Comparison of ENCODE assay signal across 2 cellular contexts in the genomic region with DNA sequence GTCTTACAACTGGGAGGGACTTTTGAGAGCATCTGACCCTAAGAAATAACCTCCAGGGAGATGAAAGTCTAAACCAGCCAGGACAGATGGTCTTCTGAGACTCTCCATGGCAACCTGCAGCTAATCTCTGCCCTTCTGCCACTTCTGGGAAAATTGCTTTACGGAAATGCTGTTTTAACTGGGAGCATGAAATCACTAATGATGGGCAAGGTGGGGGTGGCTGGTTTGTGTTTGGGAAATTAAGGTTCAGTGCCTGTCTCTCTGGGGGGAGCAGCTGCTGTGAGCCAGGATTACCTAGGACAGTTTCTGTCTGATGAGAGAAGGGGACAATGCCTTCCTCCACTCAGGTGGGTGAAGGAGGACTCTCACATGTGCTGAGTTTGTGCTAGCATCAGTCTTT.
TF ChIP-seq lines count a peak whose summit lies in the region.

No MANE protein-coding gene starts in this region.

TF ChIP-seq in GM23338, 12 proteins besides CTCF, POLR2A, EP300 and RAD21 (continued from another document):
- TF ChIP-seq, protein P1, sequence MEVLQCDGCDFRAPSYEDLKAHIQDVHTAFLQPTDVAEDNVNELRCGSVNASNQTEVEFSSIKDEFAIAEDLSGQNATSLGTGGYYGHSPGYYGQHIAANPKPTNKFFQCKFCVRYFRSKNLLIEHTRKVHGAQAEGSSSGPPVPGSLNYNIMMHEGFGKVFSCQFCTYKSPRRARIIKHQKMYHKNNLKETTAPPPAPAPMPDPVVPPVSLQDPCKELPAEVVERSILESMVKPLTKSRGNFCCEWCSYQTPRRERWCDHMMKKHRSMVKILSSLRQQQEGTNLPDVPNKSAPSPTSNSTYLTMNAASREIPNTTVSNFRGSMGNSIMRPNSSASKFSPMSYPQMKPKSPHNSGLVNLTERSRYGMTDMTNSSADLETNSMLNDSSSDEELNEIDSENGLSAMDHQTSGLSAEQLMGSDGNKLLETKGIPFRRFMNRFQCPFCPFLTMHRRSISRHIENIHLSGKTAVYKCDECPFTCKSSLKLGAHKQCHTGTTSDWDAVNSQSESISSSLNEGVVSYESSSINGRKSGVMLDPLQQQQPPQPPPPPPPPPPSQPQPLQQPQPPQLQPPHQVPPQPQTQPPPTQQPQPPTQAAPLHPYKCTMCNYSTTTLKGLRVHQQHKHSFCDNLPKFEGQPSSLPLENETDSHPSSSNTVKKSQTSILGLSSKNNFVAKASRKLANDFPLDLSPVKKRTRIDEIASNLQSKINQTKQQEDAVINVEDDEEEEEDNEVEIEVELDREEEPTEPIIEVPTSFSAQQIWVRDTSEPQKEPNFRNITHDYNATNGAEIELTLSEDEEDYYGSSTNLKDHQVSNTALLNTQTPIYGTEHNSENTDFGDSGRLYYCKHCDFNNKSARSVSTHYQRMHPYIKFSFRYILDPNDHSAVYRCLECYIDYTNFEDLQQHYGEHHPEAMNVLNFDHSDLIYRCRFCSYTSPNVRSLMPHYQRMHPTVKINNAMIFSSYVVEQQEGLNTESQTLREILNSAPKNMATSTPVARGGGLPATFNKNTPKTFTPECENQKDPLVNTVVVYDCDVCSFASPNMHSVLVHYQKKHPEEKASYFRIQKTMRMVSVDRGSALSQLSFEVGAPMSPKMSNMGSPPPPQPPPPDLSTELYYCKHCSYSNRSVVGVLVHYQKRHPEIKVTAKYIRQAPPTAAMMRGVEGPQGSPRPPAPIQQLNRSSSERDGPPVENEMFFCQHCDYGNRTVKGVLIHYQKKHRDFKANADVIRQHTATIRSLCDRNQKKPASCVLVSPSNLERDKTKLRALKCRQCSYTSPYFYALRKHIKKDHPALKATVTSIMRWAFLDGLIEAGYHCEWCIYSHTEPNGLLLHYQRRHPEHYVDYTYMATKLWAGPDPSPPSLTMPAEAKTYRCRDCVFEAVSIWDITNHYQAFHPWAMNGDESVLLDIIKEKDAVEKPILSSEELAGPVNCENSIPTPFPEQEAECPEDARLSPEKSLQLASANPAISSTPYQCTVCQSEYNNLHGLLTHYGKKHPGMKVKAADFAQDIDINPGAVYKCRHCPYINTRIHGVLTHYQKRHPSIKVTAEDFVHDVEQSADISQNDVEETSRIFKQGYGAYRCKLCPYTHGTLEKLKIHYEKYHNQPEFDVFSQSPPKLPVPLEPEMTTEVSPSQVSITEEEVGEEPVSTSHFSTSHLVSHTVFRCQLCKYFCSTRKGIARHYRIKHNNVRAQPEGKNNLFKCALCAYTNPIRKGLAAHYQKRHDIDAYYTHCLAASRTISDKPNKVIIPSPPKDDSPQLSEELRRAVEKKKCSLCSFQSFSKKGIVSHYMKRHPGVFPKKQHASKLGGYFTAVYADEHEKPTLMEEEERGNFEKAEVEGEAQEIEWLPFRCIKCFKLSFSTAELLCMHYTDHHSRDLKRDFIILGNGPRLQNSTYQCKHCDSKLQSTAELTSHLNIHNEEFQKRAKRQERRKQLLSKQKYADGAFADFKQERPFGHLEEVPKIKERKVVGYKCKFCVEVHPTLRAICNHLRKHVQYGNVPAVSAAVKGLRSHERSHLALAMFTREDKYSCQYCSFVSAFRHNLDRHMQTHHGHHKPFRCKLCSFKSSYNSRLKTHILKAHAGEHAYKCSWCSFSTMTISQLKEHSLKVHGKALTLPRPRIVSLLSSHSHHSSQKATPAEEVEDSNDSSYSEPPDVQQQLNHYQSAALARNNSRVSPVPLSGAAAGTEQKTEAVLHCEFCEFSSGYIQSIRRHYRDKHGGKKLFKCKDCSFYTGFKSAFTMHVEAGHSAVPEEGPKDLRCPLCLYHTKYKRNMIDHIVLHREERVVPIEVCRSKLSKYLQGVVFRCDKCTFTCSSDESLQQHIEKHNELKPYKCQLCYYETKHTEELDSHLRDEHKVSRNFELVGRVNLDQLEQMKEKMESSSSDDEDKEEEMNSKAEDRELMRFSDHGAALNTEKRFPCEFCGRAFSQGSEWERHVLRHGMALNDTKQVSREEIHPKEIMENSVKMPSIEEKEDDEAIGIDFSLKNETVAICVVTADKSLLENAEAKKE (CRISPR knock-in tag; IDR thresholded peaks at IDR 0.05), result no peak
- TF ChIP-seq, protein P2, sequence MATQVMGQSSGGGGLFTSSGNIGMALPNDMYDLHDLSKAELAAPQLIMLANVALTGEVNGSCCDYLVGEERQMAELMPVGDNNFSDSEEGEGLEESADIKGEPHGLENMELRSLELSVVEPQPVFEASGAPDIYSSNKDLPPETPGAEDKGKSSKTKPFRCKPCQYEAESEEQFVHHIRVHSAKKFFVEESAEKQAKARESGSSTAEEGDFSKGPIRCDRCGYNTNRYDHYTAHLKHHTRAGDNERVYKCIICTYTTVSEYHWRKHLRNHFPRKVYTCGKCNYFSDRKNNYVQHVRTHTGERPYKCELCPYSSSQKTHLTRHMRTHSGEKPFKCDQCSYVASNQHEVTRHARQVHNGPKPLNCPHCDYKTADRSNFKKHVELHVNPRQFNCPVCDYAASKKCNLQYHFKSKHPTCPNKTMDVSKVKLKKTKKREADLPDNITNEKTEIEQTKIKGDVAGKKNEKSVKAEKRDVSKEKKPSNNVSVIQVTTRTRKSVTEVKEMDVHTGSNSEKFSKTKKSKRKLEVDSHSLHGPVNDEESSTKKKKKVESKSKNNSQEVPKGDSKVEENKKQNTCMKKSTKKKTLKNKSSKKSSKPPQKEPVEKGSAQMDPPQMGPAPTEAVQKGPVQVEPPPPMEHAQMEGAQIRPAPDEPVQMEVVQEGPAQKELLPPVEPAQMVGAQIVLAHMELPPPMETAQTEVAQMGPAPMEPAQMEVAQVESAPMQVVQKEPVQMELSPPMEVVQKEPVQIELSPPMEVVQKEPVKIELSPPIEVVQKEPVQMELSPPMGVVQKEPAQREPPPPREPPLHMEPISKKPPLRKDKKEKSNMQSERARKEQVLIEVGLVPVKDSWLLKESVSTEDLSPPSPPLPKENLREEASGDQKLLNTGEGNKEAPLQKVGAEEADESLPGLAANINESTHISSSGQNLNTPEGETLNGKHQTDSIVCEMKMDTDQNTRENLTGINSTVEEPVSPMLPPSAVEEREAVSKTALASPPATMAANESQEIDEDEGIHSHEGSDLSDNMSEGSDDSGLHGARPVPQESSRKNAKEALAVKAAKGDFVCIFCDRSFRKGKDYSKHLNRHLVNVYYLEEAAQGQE (IDR thresholded peaks at IDR 0.05; ENCODE audit: unreplicated experiment), result no peak
- TF ChIP-seq NANOG (IDR thresholded peaks at IDR 0.05; ENCODE audit: borderline replicate concordance) (no peak), EZH2 (IDR thresholded peaks at IDR 0.05; ENCODE audit: low read depth, unreplicated experiment) (no peak), CREB1 (CRISPR knock-in tag; IDR thresholded peaks at IDR 0.05; ENCODE audit: low read depth) (no peak), JUNB (IDR thresholded peaks at IDR 0.05; ENCODE audit: unreplicated experiment) (no peak), POLR2AphosphoS5 (IDR thresholded peaks at IDR 0.05; ENCODE audit: low read depth) (no peak), STAT1 (IDR thresholded peaks at IDR 0.05; ENCODE audit: unreplicated experiment) (no peak)

TF ChIP-seq in WTC11, 78 proteins besides CTCF, POLR2A, EP300 and RAD21 (continued from another document):
- TF ChIP-seq, protein P3, sequence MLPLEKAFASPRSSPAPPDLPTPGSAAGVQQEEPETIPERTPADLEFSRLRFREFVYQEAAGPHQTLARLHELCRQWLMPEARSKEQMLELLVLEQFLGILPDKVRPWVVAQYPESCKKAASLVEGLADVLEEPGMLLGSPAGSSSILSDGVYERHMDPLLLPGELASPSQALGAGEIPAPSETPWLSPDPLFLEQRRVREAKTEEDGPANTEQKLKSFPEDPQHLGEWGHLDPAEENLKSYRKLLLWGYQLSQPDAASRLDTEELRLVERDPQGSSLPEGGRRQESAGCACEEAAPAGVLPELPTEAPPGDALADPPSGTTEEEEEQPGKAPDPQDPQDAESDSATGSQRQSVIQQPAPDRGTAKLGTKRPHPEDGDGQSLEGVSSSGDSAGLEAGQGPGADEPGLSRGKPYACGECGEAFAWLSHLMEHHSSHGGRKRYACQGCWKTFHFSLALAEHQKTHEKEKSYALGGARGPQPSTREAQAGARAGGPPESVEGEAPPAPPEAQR (CRISPR knock-in tag; IDR thresholded peaks at IDR 0.05), result no peak
- TF ChIP-seq, protein P4, sequence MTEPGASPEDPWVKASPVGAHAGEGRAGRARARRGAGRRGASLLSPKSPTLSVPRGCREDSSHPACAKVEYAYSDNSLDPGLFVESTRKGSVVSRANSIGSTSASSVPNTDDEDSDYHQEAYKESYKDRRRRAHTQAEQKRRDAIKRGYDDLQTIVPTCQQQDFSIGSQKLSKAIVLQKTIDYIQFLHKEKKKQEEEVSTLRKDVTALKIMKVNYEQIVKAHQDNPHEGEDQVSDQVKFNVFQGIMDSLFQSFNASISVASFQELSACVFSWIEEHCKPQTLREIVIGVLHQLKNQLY (CRISPR knock-in tag; IDR thresholded peaks at IDR 0.05), result no peak
- TF ChIP-seq HMGA2 (CRISPR knock-in tag; IDR thresholded peaks at IDR 0.05) (no peak), NFE2L1 (CRISPR knock-in tag; IDR thresholded peaks at IDR 0.05) (no peak), ESRRA (CRISPR knock-in tag; IDR thresholded peaks at IDR 0.05; ENCODE audit: borderline replicate concordance) (no peak), TEAD4 (CRISPR knock-in tag; IDR thresholded peaks at IDR 0.05) (no peak), PRRX2 (CRISPR knock-in tag; IDR thresholded peaks at IDR 0.05) (no peak), SP1 (CRISPR knock-in tag; conservative IDR thresholded peaks at IDR 0.05) (no peak)
- TF ChIP-seq, protein P5, sequence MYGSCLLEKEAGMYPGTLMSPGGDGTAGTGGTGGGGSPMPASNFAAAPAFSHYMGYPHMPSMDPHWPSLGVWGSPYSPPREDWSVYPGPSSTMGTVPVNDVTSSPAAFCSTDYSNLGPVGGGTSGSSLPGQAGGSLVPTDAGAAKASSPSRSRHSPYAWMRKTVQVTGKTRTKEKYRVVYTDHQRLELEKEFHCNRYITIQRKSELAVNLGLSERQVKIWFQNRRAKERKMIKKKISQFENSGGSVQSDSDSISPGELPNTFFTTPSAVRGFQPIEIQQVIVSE (CRISPR knock-in tag; IDR thresholded peaks at IDR 0.05; ENCODE audit: borderline replicate concordance), result no peak
